ENCODE assay signal across 12 cellular contexts in the genomic region with DNA sequence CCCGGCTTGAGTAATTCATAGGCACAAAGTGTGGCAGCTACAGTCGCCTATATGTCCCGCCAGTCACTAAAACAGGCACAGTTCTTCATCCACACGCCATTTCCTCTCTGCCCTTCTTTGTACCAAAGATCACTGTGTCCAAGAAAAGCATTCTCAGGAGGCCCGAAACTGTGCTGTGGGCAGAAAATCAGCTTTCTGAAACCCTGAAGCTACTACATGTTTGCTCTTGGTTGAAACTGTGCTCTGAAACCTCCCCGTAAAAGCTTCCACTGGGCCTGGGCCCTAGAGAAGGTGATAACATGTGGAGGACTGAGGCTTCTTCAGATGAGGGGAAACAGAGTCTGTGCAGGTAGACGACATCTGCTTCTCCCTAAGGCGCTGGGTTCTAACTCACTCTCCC.
DNase-seq lines count a peak whose midpoint lies in the region; ATAC-seq and TF ChIP-seq lines count a peak whose summit lies in the region.
"Had no signal": no experiment of that assay in that cellular context is flagged by ENCODE, and none has a peak within 500 bp of the region (broad histone marks: within the 10 kb centered on the region; RNA-seq: fewer than 3 reads in every experiment).

No MANE protein-coding gene starts in this region.

- H3K4me3 Mint-ChIP-seq in stimulated activated naive CD8-positive, alpha-beta T cell treated with anti-CD3 and anti-CD28 coated beads, Interleukin-15, amount 100 ng/mL, for 72 hours, result peak overlapping the region in 1 of 2 donors; percentile 9
- no peak overlapping the region for H3K4me3 Mint-ChIP-seq in endodermal cell
- H3K4me3 Mint-ChIP-seq: activated T-cell treated with anti-CD3 and anti-CD28 coated beads, Interleukin-2, amount 50 U/mL, for 4 hours; T-helper 17 cell had no signal

- H3K9ac ChIP-seq in endodermal cell (ENCODE audit: extremely low read depth, low read length, poor library complexity, severe bottlenecking), result no peak overlapping the region

- H3K27ac Mint-ChIP-seq in stimulated activated naive CD8-positive, alpha-beta T cell treated with anti-CD3 and anti-CD28 coated beads, Interleukin-15, amount 100 ng/mL, for 72 hours, result peak overlapping the region in 1 of 2 donors; percentile 27
- no peak overlapping the region for H3K27ac Mint-ChIP-seq in endodermal cell
- H3K27ac Mint-ChIP-seq: T-helper 17 cell had no signal

- H3K4me3 ChIP-seq in endodermal cell (ENCODE audit: low read length) (no peak overlapping the region), stomach (no peak overlapping the region)

- peaks cover 5% of the 10 kb centered on the region for H3K9me3 ChIP-seq in endodermal cell (ENCODE audit: control insufficient read depth, low read length)
- no peaks in the 10 kb centered on the region for H3K9me3 ChIP-seq in stomach

- intact Hi-C loops in stomach (cut with DNase I; ENCODE audit: low total_unique reads), result no loop called here

- DNase-seq in stimulated activated naive CD8-positive, alpha-beta T cell treated with anti-CD3 and anti-CD28 coated beads, Interleukin-15, amount 100 ng/mL, for 72 hours, result peak in 1 of 2 donors; percentile 54
- DNase-seq in stimulated activated naive CD8-positive, alpha-beta T cell treated with anti-CD3 and anti-CD28 coated beads, Interleukin-15, Interleukin-2, amounts not matched to agents 100 U/mL and 50 U/mL, for 24 hours, result no peak
- DNase-seq in hippocampal formation (lab: John Stamatoyannopoulos, UW), result no peak
- DNase-seq in endodermal cell, result no peak
- DNase-seq in NCI-H146 (lab: John Stamatoyannopoulos, UW), result no peak
- no peak for DNase-seq in stomach
- DNase-seq: activated T-cell treated with anti-CD3 and anti-CD28 coated beads, Interleukin-2, amount 50 U/mL, for 4 hours; central memory CD4-positive, alpha-beta T cell; NCI-H510A; T-helper 17 cell had no signal

- H3K4me1 Mint-ChIP-seq in stimulated activated naive CD8-positive, alpha-beta T cell treated with anti-CD3 and anti-CD28 coated beads, Interleukin-15, amount 100 ng/mL, for 72 hours, result peaks cover 36% of the 10 kb centered on the region
- H3K4me1 Mint-ChIP-seq in endodermal cell, result peaks cover 17% of the 10 kb centered on the region

- H3K4me1 ChIP-seq in endodermal cell (ENCODE audit: control insufficient read depth, insufficient read depth, low read length), result peaks cover 13% of the 10 kb centered on the region
- no peaks in the 10 kb centered on the region for H3K4me1 ChIP-seq in stomach

- no peak for TF ChIP-seq EP300 in stomach (IDR thresholded peaks at IDR 0.05)

- WGBS in endodermal cell (ENCODE audit: insufficient coverage in 1 of 2, insufficient read length in 1 of 2), 2 experiments, result 88 to 91% methylated on average over 8 of the region's 8 CpGs
- WGBS in stomach, 5 donors, result 84 to 93% (median 90%) methylated on average over 8 of the region's 8 CpGs

- peaks cover 10 to 14% of the 10 kb centered on the region in 2 donors for H3K9me3 Mint-ChIP-seq in stimulated activated naive CD8-positive, alpha-beta T cell treated with anti-CD3 and anti-CD28 coated beads, Interleukin-15, amount 100 ng/mL, for 72 hours
- peaks cover 3% of the 10 kb centered on the region for H3K9me3 Mint-ChIP-seq in endodermal cell

- H3K36me3 Mint-ChIP-seq in endodermal cell (ENCODE audit: low read depth), result no peaks in the 10 kb centered on the region

- H3K27me3 Mint-ChIP-seq in stimulated activated naive CD8-positive, alpha-beta T cell treated with anti-CD3 and anti-CD28 coated beads, Interleukin-15, amount 100 ng/mL, for 72 hours, result peaks cover 10% of the 10 kb centered on the region
- H3K27me3 Mint-ChIP-seq in endodermal cell (ENCODE audit: insufficient read depth), result peaks cover 36% of the 10 kb centered on the region
- H3K27me3 Mint-ChIP-seq: T-helper 17 cell had no signal

- no peak for TF ChIP-seq POLR2A in stomach (IDR thresholded peaks at IDR 0.05)

- H3K36me3 ChIP-seq in endodermal cell (ENCODE audit: control insufficient read depth, insufficient read depth, low read length) (no peaks in the 10 kb centered on the region), stomach (no peaks in the 10 kb centered on the region)

- peak; percentile 32 for ATAC-seq in stimulated activated naive CD8-positive, alpha-beta T cell treated with anti-CD3 and anti-CD28 coated beads, Interleukin-15, amount 100 ng/mL, for 72 hours
- no peak for ATAC-seq in stimulated activated naive CD8-positive, alpha-beta T cell treated with anti-CD3 and anti-CD28 coated beads, Interleukin-15, Interleukin-2, amounts not matched to agents 100 U/mL and 50 U/mL, for 24 hours
- ATAC-seq in HG02610 (IDR thresholded peaks at IDR 0.05; ENCODE audit: unreplicated experiment) (peak; percentile 69), HG03457 (IDR thresholded peaks at IDR 0.05; ENCODE audit: unreplicated experiment) (peak; percentile 76)
- ATAC-seq: activated T-cell treated with anti-CD3 and anti-CD28 coated beads, Interleukin-2, amount 50 U/mL, for 4 hours; T-helper 17 cell had no signal

- TF ChIP-seq CTCF in endodermal cell (conservative IDR thresholded peaks at IDR 0.05), result no peak
- no peak for TF ChIP-seq CTCF in stomach (IDR thresholded peaks at IDR 0.05)

- no peaks in the 10 kb centered on the region for H3K27me3 ChIP-seq in endodermal cell (ENCODE audit: control insufficient read depth, insufficient read depth, low read length, poor library complexity, severe bottlenecking)
- H3K27me3 ChIP-seq in stomach, result no peaks in the 10 kb centered on the region

- H3K27ac ChIP-seq in endodermal cell (ENCODE audit: low read depth, low read length) (no peak overlapping the region), stomach (no peak overlapping the region)
